In genomic region chr18:2111456-2111855, GRCh38 we compare ENCODE assay signal across 19 cellular contexts.
DNase-seq lines count a peak whose midpoint lies in the region; ATAC-seq and TF ChIP-seq lines count a peak whose summit lies in the region.
"Had no signal": no experiment of that assay in that cellular context is flagged by ENCODE, and none has a peak within 500 bp of the region (broad histone marks: within the 10 kb centered on the region; RNA-seq: fewer than 3 reads in every experiment).

No MANE protein-coding gene starts in this region.

- H3K27me3 Mint-ChIP-seq in T-cell: peaks cover 20 to 39% of the 10 kb centered on the region in 2 donors

- intact Hi-C loops in left cardiac atrium (cut with DNase I): no loop called here

- H3K27ac Mint-ChIP-seq in T-cell: no peak overlapping the region
- H3K27ac Mint-ChIP-seq: activated naive CD4-positive, alpha-beta T cell treated with anti-CD3 and anti-CD28 coated beads, Interleukin-2, amount 50 U/mL, for 72 hours; activated T-cell treated with anti-CD3 and anti-CD28 coated beads, Interleukin-2, amount 50 U/mL, for 24 hours; CD8-positive, alpha-beta memory T cell had no signal

- POLR2A ChIA-PET in T-cell (lab: Charles Lee): no interaction called here

- ATAC-seq in foreskin keratinocyte (peak; percentile 61), left cardiac atrium (no peak), GM21367 (IDR thresholded peaks at IDR 0.05; ENCODE audit: unreplicated experiment) (no peak), T-cell (replicated peaks in 1 of 4) (no peak)
- ATAC-seq: A549; activated naive CD4-positive, alpha-beta T cell treated with anti-CD3 and anti-CD28 coated beads, Interleukin-2, amount 50 U/mL, for 72 hours; gastrocnemius medialis; stimulated activated naive CD8-positive, alpha-beta T cell treated with anti-CD3 and anti-CD28 coated beads, Interleukin-15, Interleukin-2, amounts not matched to agents 100 U/mL and 50 U/mL, for 24 hours had no signal

- peak; percentile 13 for DNase-seq in AG08395 (ENCODE audit: low spot score)
- DNase-seq in HS-27A (ENCODE audit: low read depth): peak; percentile 19
- DNase-seq in amniotic epithelial cell (ENCODE audit: low read depth): peak; percentile 61
- DNase-seq in foreskin keratinocyte: peak; percentile 49 to 69
- DNase-seq in left cardiac atrium: no peak
- DNase-seq in GM19238 (ENCODE audit: insufficient read length, low spot score): no peak
- no peak for DNase-seq in T-cell
- DNase-seq: activated CD4-positive, alpha-beta T cell treated with anti-CD3 and anti-CD28 coated beads, Interleukin-2, amount 50 U/mL, for 4 hours; activated T-cell treated with anti-CD3 and anti-CD28 coated beads, Interleukin-2, amount 50 U/mL, for 24 hours; CD8-positive, alpha-beta memory T cell; gastrocnemius medialis; H7; NCI-H187 treated with DMSO at 0.1 percent for 48 hours; NCI-H524; OCI-M1; stimulated activated naive CD8-positive, alpha-beta T cell treated with anti-CD3 and anti-CD28 coated beads, Interleukin-15, Interleukin-2, amounts not matched to agents 100 U/mL and 50 U/mL, for 24 hours had no signal

- no peaks in the 10 kb centered on the region for H3K27me3 ChIP-seq in foreskin keratinocyte
- H3K27me3 ChIP-seq: gastrocnemius medialis had no signal

- CTCF ChIA-PET in T-cell (lab: Charles Lee): interaction anchor here in 1 of 2 donors (0.6 kb wide), 1 partner anchor 1396 kb away, joined by 3 read pairs; no protein-coding TSS in a partner anchor

- H3K4me1 ChIP-seq in foreskin keratinocyte: peaks cover 22% of the 10 kb centered on the region
- H3K4me1 ChIP-seq: A549, gastrocnemius medialis had no signal

- no peaks in the 10 kb centered on the region for H3K9me3 Mint-ChIP-seq in T-cell
- H3K9me3 Mint-ChIP-seq: activated naive CD4-positive, alpha-beta T cell treated with anti-CD3 and anti-CD28 coated beads, Interleukin-2, amount 50 U/mL, for 72 hours; activated T-cell treated with anti-CD3 and anti-CD28 coated beads, Interleukin-2, amount 50 U/mL, for 24 hours had no signal

- no peak for TF ChIP-seq CTCF in foreskin keratinocyte (conservative IDR thresholded peaks at IDR 0.05)

- H3K4me1 Mint-ChIP-seq in T-cell: no peaks in the 10 kb centered on the region
- H3K4me1 Mint-ChIP-seq: CD8-positive, alpha-beta memory T cell had no signal

- H3K4me3 Mint-ChIP-seq in T-cell: no peak overlapping the region
- H3K4me3 Mint-ChIP-seq: activated T-cell treated with anti-CD3 and anti-CD28 coated beads, Interleukin-2, amount 50 U/mL, for 24 hours; CD8-positive, alpha-beta memory T cell had no signal

- no peaks in the 10 kb centered on the region for H3K36me3 Mint-ChIP-seq in T-cell
- H3K36me3 Mint-ChIP-seq: activated naive CD4-positive, alpha-beta T cell treated with anti-CD3 and anti-CD28 coated beads, Interleukin-2, amount 50 U/mL, for 72 hours; CD8-positive, alpha-beta memory T cell had no signal

- no peak overlapping the region for H3K27ac ChIP-seq in foreskin keratinocyte
- H3K27ac ChIP-seq: A549, gastrocnemius medialis had no signal

Comparison
In these comparisons a context has a peak if more than half of its experiments do, and no peak if none do; other contexts are left out.
1. DNase-seq: peak in AG08395 (single experiment), HS-27A (single experiment), amniotic epithelial cell (single experiment) and foreskin keratinocyte (2 of 2); none in left cardiac atrium (single experiment), GM19238 (single experiment) and T-cell (0 of 34).